9 cellular contexts compared by ENCODE assay signal in the genomic region with DNA sequence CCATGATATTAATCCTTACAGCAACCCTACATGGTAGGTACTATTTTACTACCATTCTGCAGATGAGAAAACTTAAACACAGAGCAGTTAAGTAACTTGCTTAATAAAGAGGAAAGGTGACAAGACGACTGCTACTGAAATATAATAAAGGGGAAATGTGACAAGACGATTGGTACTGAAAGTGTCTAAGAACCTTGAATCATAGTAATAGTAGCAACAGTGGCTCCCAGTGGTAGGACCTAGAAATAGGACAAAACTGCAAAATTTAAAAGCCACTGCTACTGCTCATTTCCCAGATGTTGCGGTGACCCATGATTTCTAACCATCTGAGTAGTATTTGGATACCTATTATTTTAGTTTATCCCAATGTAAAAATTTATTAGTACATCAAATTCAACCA.
DNase-seq lines count a peak whose midpoint lies in the region; ATAC-seq and TF ChIP-seq lines count a peak whose summit lies in the region.
"Had no signal": no experiment of that assay in that cellular context is flagged by ENCODE, and none has a peak within 500 bp of the region (broad histone marks: within the 10 kb centered on the region; RNA-seq: fewer than 3 reads in every experiment).

No MANE protein-coding gene starts in this region.

- no peaks in the 10 kb centered on the region for H3K4me1 Mint-ChIP-seq in Caco-2 (ENCODE audit: low read depth, unreplicated experiment)

- no peaks in the 10 kb centered on the region for H3K27me3 ChIP-seq in Caco-2 (replicated peaks; ENCODE audit: control insufficient read depth, insufficient read depth, low read length)
- H3K27me3 ChIP-seq: neutrophil had no signal

- intact Hi-C loops in Caco-2 (cut with micrococcal nuclease; ENCODE audit: unreplicated experiment): loop anchor here (1.0 kb wide), 1 partner anchor 145 kb away; no protein-coding TSS in a partner anchor

- no peaks in the 10 kb centered on the region for H3K9me3 Mint-ChIP-seq in Caco-2 (ENCODE audit: unreplicated experiment)

- H3K4me3 ChIP-seq in epithelial cell of esophagus (ENCODE audit: low read length) (no peak overlapping the region), Caco-2 (ENCODE audit: low read depth, low read length) (no peak overlapping the region)

- no TSS peak for BruUV-seq in Caco-2 (replicated peaks; lab: Mats Ljungman, UMichigan)

- H3K4me3 Mint-ChIP-seq in Caco-2 (ENCODE audit: unreplicated experiment): no peak overlapping the region

- TF ChIP-seq CTCF in epithelial cell of esophagus (IDR thresholded peaks at IDR 0.05; ENCODE audit: insufficient read depth, low read depth, low read length, missing control alignments) (peak; percentile 13), Caco-2 (IDR thresholded peaks at IDR 0.05; ENCODE audit: insufficient read depth in 1 of 2, low read depth in 1 of 2, low read length in 1 of 2, severe bottlenecking in 1 of 2, unreplicated experiment in 1 of 2) (peak in 1 of 2 experiments; percentile 5)

- ATAC-seq in GM19463 (IDR thresholded peaks at IDR 0.05; ENCODE audit: unreplicated experiment) (peak; percentile 56), HG03521 (IDR thresholded peaks at IDR 0.05; ENCODE audit: unreplicated experiment) (peak; percentile 56)

- H3K27ac Mint-ChIP-seq in Caco-2 (ENCODE audit: unreplicated experiment): no peak overlapping the region

- DNase-seq in Caki2 (ENCODE audit: low read depth) (peak; percentile 39), epithelial cell of esophagus (ENCODE audit: low read depth) (peak; percentile 5), NCI-H226 (no peak), Caco-2 (no peak)
- DNase-seq in NK-92 treated with Interleukin-12 subunit alpha and Interleukin-12 subunit beta, amount 100 ng/mL, for 24 hours (lab: John Stamatoyannopoulos, UW): no peak
- DNase-seq in activated naive CD4-positive, alpha-beta T cell treated with anti-CD3 and anti-CD28 coated beads, Interleukin-2, amount 50 U/mL, for 16 hours: no peak

- H3K4me1 ChIP-seq in Caco-2: no peaks in the 10 kb centered on the region

- CTCF ChIA-PET in Caco-2 (lab: Charles Lee): no interaction called here

- H3K27me3 Mint-ChIP-seq in Caco-2 (ENCODE audit: insufficient read depth, unreplicated experiment): no peaks in the 10 kb centered on the region

- no peaks in the 10 kb centered on the region for H3K9me3 ChIP-seq in Caco-2
- H3K9me3 ChIP-seq: neutrophil had no signal

- H3K36me3 Mint-ChIP-seq in Caco-2 (ENCODE audit: insufficient read depth, unreplicated experiment): no peaks in the 10 kb centered on the region

- POLR2A ChIA-PET in Caco-2 (lab: Charles Lee): no interaction called here

- no peaks in the 10 kb centered on the region for H3K36me3 ChIP-seq in Caco-2 (ENCODE audit: control insufficient read depth, insufficient read depth, low read length)
- H3K36me3 ChIP-seq: neutrophil had no signal

- in situ Hi-C loops in Caki2 (cut with HindIII; ENCODE audit: low pct_unique_long_range_greater_than_20kb, low sequenced_read_pairs): no loop called here

Comparison
In these comparisons a context has a peak if more than half of its experiments do, and no peak if none do; other contexts are left out.
1. DNase-seq: peak in Caki2 (single experiment) and epithelial cell of esophagus (single experiment); none in NCI-H226 (single experiment), NK-92 treated with Interleukin-12 subunit alpha and Interleukin-12 subunit beta, amount 100 ng/mL, for 24 hours (single experiment), activated naive CD4-positive, alpha-beta T cell treated with anti-CD3 and anti-CD28 coated beads, Interleukin-2, amount 50 U/mL, for 16 hours (single experiment) and Caco-2 (0 of 2).